Comparison of ENCODE assay signal across 11 cellular contexts in the genomic region with DNA sequence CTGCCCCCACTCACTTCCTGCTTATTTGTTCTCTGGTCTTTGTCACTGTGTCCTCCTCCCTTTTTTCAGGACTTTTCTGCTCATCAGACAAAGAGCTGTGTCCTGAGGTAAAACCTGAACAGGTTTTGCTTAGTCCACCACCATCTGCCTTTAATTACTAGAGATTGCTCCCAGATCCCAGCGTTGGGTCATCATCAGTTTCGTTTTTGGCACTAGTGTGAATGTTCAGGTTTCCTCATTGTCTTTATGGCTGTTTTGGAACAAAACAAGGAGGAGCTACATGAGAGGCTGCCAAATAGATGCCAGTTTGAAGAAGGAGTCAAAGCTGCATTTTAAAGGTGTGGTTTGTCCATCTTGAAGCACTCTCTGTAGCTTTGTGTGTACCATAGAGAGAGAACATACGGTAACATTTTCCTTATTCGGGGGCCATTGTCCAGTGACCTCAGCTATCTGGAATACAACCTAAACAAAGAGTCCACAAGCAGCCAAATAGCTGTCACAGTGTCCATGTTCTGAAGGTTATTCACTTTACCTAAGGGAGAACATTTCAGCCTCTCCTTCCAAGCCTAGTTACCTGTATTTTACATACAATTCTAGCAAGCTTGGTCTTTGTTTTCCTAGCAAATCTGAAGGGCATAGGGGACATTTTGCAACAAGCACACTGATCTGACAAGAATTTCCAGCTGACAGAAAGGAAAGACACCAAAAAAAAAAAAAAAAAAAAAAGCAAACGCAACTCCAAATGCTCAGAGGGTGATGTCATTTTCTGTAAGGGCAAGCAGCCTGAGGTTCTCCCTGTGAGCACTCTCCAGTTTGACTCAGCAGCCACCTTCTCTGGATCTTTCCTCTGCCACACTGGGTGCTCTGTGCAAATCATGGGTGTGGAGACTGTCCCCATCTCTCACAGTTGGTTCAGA.
DNase-seq lines count a peak whose midpoint lies in the region; ATAC-seq and TF ChIP-seq lines count a peak whose summit lies in the region.
"Had no signal": no experiment of that assay in that cellular context is flagged by ENCODE, and none has a peak within 500 bp of the region (broad histone marks: within the 10 kb centered on the region; RNA-seq: fewer than 3 reads in every experiment).

No MANE protein-coding gene starts in this region.

- no peak overlapping the region for H3K27ac Mint-ChIP-seq in natural killer cell
- H3K27ac Mint-ChIP-seq: activated naive CD4-positive, alpha-beta T cell treated with anti-CD3 and anti-CD28 coated beads, Interleukin-2, amount 10 ng/mL, durations not matched to agents 7 days and 5 days; CD4-positive, alpha-beta T cell had no signal

- no peak overlapping the region for H3K4me3 ChIP-seq in LNCaP clone FGC (ENCODE audit: low read depth, low read length)

- no peak for ATAC-seq in natural killer cell
- ATAC-seq: activated CD4-positive, CD25-positive, alpha-beta regulatory T cell treated with anti-CD3 and anti-CD28 coated beads, Interleukin-2, amount 50 U/mL, for 24 hours had no signal

- H3K4me3 Mint-ChIP-seq in natural killer cell, result no peak overlapping the region
- H3K4me3 Mint-ChIP-seq: activated naive CD4-positive, alpha-beta T cell treated with anti-CD3 and anti-CD28 coated beads, Interleukin-2, amount 10 ng/mL, durations not matched to agents 7 days and 5 days; CD4-positive, alpha-beta T cell had no signal

- intact Hi-C loops in natural killer cell (cut with micrococcal nuclease), result no loop called here

- no peaks in the 10 kb centered on the region for H3K4me1 Mint-ChIP-seq in natural killer cell
- H3K4me1 Mint-ChIP-seq: activated naive CD4-positive, alpha-beta T cell treated with anti-CD3 and anti-CD28 coated beads, Interleukin-2, amount 10 ng/mL, durations not matched to agents 7 days and 5 days had no signal

- H3K36me3 Mint-ChIP-seq in natural killer cell, result peaks cover 16% of the 10 kb centered on the region

- DNase-seq in AG08395 (ENCODE audit: low spot score) (peak; percentile 77), LNCaP clone FGC (ENCODE audit: low read depth) (peak; percentile 33), epidermal melanocyte (ENCODE audit: insufficient read length, low spot score) (peak; percentile 68), myocyte (ENCODE audit: low read depth) (peak; percentile 17), hypothalamus (lab: John Stamatoyannopoulos, UW) (no peak), natural killer cell (no peak), activated gamma-delta T cell treated with Interleukin-2 at 50 U/mL for 16 hours (no peak), NCI-H2081 treated with DMSO at 0.1 percent for 48 hours (lab: John Stamatoyannopoulos, UW) (no peak)
- DNase-seq: activated naive CD4-positive, alpha-beta T cell treated with anti-CD3 and anti-CD28 coated beads, Interleukin-2, amount 10 ng/mL, durations not matched to agents 7 days and 5 days; CD4-positive, alpha-beta T cell had no signal

- H3K9me3 Mint-ChIP-seq in natural killer cell, result peaks cover 9 to 13% of the 10 kb centered on the region in 2 donors

- H3K27me3 Mint-ChIP-seq in natural killer cell (ENCODE audit: low read depth in 2 of 2), result peaks cover 6 to 12% of the 10 kb centered on the region in 2 donors
- H3K27me3 Mint-ChIP-seq: activated naive CD4-positive, alpha-beta T cell treated with anti-CD3 and anti-CD28 coated beads, Interleukin-2, amount 10 ng/mL, durations not matched to agents 7 days and 5 days; CD4-positive, alpha-beta T cell had no signal

- TF ChIP-seq CTCF in LNCaP clone FGC (IDR thresholded peaks at IDR 0.05; ENCODE audit: control insufficient read depth, extremely low read depth, insufficient read depth), result no peak
- no peak for TF ChIP-seq CTCF in natural killer cell (IDR thresholded peaks at IDR 0.05)

Comparison
In these comparisons a context has a peak if more than half of its experiments do, and no peak if none do; other contexts are left out.
1. DNase-seq: peak in AG08395 (single experiment), LNCaP clone FGC (single experiment), epidermal melanocyte (single experiment) and myocyte (single experiment); none in hypothalamus (0 of 51), natural killer cell (single experiment), activated gamma-delta T cell treated with Interleukin-2 at 50 U/mL for 16 hours (single experiment) and NCI-H2081 treated with DMSO at 0.1 percent for 48 hours (single experiment).